8 cellular contexts compared by ENCODE assay signal in the genomic region with DNA sequence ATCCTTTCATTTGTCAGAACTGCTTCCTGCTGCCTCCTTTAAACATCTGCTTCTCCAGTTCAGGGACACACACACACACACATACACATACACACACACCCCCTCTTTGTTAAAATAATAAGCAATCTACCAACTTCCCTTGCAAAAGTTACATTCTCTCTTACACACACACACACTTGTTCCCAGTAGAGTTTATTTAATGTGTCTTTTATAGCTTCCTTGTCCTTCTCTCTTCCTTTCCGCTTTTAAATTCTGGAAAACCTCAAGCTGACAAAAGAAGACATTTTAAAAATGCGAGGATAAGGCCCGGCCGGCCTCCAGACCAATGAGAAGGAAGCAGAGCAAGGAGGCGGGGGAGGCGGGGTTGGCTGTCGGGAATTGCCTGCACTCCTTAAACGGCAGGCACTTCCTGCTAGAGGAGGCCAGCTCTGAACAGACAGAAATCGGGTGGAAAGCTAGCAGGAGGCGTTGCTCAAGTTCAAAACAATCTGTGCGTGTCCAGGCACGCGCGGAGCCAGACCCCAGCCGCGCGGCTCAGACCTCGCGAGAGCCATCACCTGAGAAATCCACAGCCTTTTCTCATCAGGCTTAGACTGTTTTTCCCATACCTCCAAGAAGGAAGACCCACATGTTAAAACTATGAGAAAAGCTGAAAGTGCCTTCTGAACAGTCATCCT.
DNase-seq lines count a peak whose midpoint lies in the region; ATAC-seq and TF ChIP-seq lines count a peak whose summit lies in the region.

No MANE protein-coding gene starts in this region.

- H3K4me1 ChIP-seq in ascending aorta = peaks cover 0 to 23% of the 10 kb centered on the region in 2 donors
- H3K4me1 ChIP-seq in right cardiac atrium (ENCODE audit: control insufficient read depth, insufficient read depth, low read length) = peaks cover 4% of the 10 kb centered on the region
- H3K4me1 ChIP-seq in psoas muscle = peaks cover 4% of the 10 kb centered on the region
- H3K4me1 ChIP-seq in uterus = peaks cover 4% of the 10 kb centered on the region in 2 donors

- WGBS in right cardiac atrium = 0% methylated on average over 19 of the region's 19 CpGs
- 0 to 1% (median 0%) methylated on average over 19 of the region's 19 CpGs for WGBS in psoas muscle, 3 donors

- H3K4me3 ChIP-seq in GM12875 (ENCODE audit: low read depth, low read length) = peak overlapping the region; percentile 48
- H3K4me3 ChIP-seq in ascending aorta = peak overlapping the region; percentile 59 to 61
- H3K4me3 ChIP-seq in right cardiac atrium (ENCODE audit: low read length) = peak overlapping the region; percentile 23
- H3K4me3 ChIP-seq in psoas muscle = peak overlapping the region; percentile 63
- H3K4me3 ChIP-seq in uterus = peak overlapping the region; percentile 31 to 33

- no peak for TF ChIP-seq CTCF in GM12875 (IDR thresholded peaks at IDR 0.05; ENCODE audit: borderline replicate concordance, insufficient read depth, low read depth, low read length)
- no peak for TF ChIP-seq CTCF in ascending aorta (IDR thresholded peaks at IDR 0.05)
- TF ChIP-seq CTCF in psoas muscle (IDR thresholded peaks at IDR 0.05) = no peak
- no peak for TF ChIP-seq CTCF in uterus (IDR thresholded peaks at IDR 0.05)

- H3K4me3 Mint-ChIP-seq in T-helper 2 cell treated with Interferon-gamma antibody and Interleukin-4, amounts not matched to agents 5 μg/mL and 100 μg/mL, for 36 hours = peak overlapping the region; percentile 88

- H3K9me3 ChIP-seq in ascending aorta (peaks cover 0 to 5% of the 10 kb centered on the region in 2 donors), right cardiac atrium (ENCODE audit: control insufficient read depth, low read length) (no peaks in the 10 kb centered on the region), psoas muscle (no peaks in the 10 kb centered on the region), uterus (no peaks in the 10 kb centered on the region)

- intact Hi-C loops in ascending aorta (cut with DNase I) (loop anchor here (2.0 to 10.0 kb wide), 3 partner anchors 64 to 318 kb away; a partner anchor contains a TSS), right cardiac atrium (cut with DNase I) (loop anchor here in 1 of 4 donors (5.0 kb wide), 1 partner anchor 99 kb away; a partner anchor contains a TSS), psoas muscle (cut with DNase I) (no loop called here), uterus (cut with DNase I; ENCODE audit: low total_unique reads) (no loop called here)

- no peaks in the 10 kb centered on the region for H3K27me3 ChIP-seq in ascending aorta
- H3K27me3 ChIP-seq in right cardiac atrium (ENCODE audit: control insufficient read depth, insufficient read depth) = no peaks in the 10 kb centered on the region
- H3K27me3 ChIP-seq in psoas muscle (ENCODE audit: insufficient read depth in 3 of 3, low read length in 2 of 3) = no peaks in the 10 kb centered on the region
- H3K27me3 ChIP-seq in uterus = no peaks in the 10 kb centered on the region

- TF ChIP-seq POLR2A in uterus (IDR thresholded peaks at IDR 0.05) = peak; percentile 44 to 47

- H3K27ac ChIP-seq in ascending aorta = peak overlapping the region; percentile 87 to 90
- H3K27ac ChIP-seq in right cardiac atrium (ENCODE audit: low read length) = peak overlapping the region; percentile 65
- peak overlapping the region; percentile 59 for H3K27ac ChIP-seq in psoas muscle
- peak overlapping the region; percentile 85 to 93 for H3K27ac ChIP-seq in uterus

- peaks cover 3% of the 10 kb centered on the region for H3K36me3 Mint-ChIP-seq in T-helper 2 cell treated with Interferon-gamma antibody and Interleukin-4, amounts not matched to agents 5 μg/mL and 100 μg/mL, for 36 hours (ENCODE audit: low read depth)

- DNase-seq in NCI-H1436 treated with DMSO at 0.1 percent for 48 hours (lab: John Stamatoyannopoulos, UW) (peak; percentile 65), ascending aorta (ENCODE audit: low spot score in 2 of 2) (peak; percentile 88 to 97), right cardiac atrium (peak; percentile 94 to 98 (median 97)), psoas muscle (peak; percentile 93), uterus (peak; percentile 94 to 97)
- peak; percentile 84 for DNase-seq in T-helper 2 cell treated with Interferon-gamma antibody and Interleukin-4, amounts not matched to agents 5 μg/mL and 100 μg/mL, for 36 hours (ENCODE audit: low spot score)

- peak; percentile 93 for ATAC-seq in HG02678 (IDR thresholded peaks at IDR 0.05; ENCODE audit: unreplicated experiment)
- peak; percentile 99 to 100 for ATAC-seq in right cardiac atrium
- ATAC-seq in psoas muscle = peak; percentile 89 to 98 (median 97)

- peak overlapping the region; percentile 88 for H3K27ac Mint-ChIP-seq in T-helper 2 cell treated with Interferon-gamma antibody and Interleukin-4, amounts not matched to agents 5 μg/mL and 100 μg/mL, for 36 hours

- H3K9me3 Mint-ChIP-seq in T-helper 2 cell treated with Interferon-gamma antibody and Interleukin-4, amounts not matched to agents 5 μg/mL and 100 μg/mL, for 36 hours = no peaks in the 10 kb centered on the region

- peaks cover 47% of the 10 kb centered on the region for H3K4me1 Mint-ChIP-seq in T-helper 2 cell treated with Interferon-gamma antibody and Interleukin-4, amounts not matched to agents 5 μg/mL and 100 μg/mL, for 36 hours (ENCODE audit: low read depth)

- no peaks in the 10 kb centered on the region for H3K36me3 ChIP-seq in ascending aorta
- no peaks in the 10 kb centered on the region for H3K36me3 ChIP-seq in psoas muscle (ENCODE audit: insufficient read depth in 1 of 2, low read depth in 1 of 2)
- no peaks in the 10 kb centered on the region for H3K36me3 ChIP-seq in uterus

- no peaks in the 10 kb centered on the region for H3K27me3 Mint-ChIP-seq in T-helper 2 cell treated with Interferon-gamma antibody and Interleukin-4, amounts not matched to agents 5 μg/mL and 100 μg/mL, for 36 hours (ENCODE audit: low read depth)

Comparison
In these comparisons a context has a peak if more than half of its experiments do, and no peak if none do; other contexts are left out.
1. Peak in every context shown above with its lines: DNase-seq, ATAC-seq, H3K4me3 ChIP-seq and H3K27ac ChIP-seq.